Comparison of ENCODE assay signal across 20 cellular contexts in genomic region chr16:47854737-47855136, GRCh38.
DNase-seq lines count a peak whose midpoint lies in the region; ATAC-seq and TF ChIP-seq lines count a peak whose summit lies in the region.
"Had no signal": no experiment of that assay in that cellular context is flagged by ENCODE, and none has a peak within 500 bp of the region (broad histone marks: within the 10 kb centered on the region; RNA-seq: fewer than 3 reads in every experiment).

No MANE protein-coding gene starts in this region.

- TF ChIP-seq CTCF in MCF 10A (IDR thresholded peaks at IDR 0.05; ENCODE audit: unreplicated experiment), result no peak
- no peak for TF ChIP-seq CTCF in mammary epithelial cell (conservative IDR thresholded peaks at IDR 0.05 in 1 of 2, IDR thresholded peaks at IDR 0.05 in 1 of 2; ENCODE audit: extremely low read depth in 1 of 2, insufficient read depth in 1 of 2, low read depth in 1 of 2, low read length in 2 of 2)
- no peak for TF ChIP-seq CTCF in coronary artery (IDR thresholded peaks at IDR 0.05)
- TF ChIP-seq CTCF in neural crest cell (conservative IDR thresholded peaks at IDR 0.05), result no peak

- no peak overlapping the region for H3K14ac ChIP-seq in trophoblast cell (ENCODE audit: low read length)

- DNase-seq in MCF 10A (ENCODE audit: unreplicated experiment) (no peak), mammary epithelial cell (no peak), coronary artery (ENCODE audit: low spot score) (peak; percentile 36), neural crest cell (ENCODE audit: low read depth, low spot score) (no peak), trophoblast cell (no peak), NCI-H345 (lab: John Stamatoyannopoulos, UW) (no peak), AML-193 (lab: John Stamatoyannopoulos, UW) (no peak)
- DNase-seq: CD4-positive, alpha-beta memory T cell; DND-41; EL; H7 had no signal

- intact Hi-C loops in MCF 10A (cut with micrococcal nuclease) (no loop called here), mammary epithelial cell (cut with micrococcal nuclease) (no loop called here)

- in situ Hi-C loops in mammary epithelial cell (cut with MboI; ENCODE audit: low sequenced_read_pairs in 2 of 2), result no loop called here

- no peak overlapping the region for H3K4me2 ChIP-seq in mammary epithelial cell (ENCODE audit: insufficient read depth, low read depth, low read length)
- no peak overlapping the region for H3K4me2 ChIP-seq in trophoblast cell (ENCODE audit: low read length)
- H3K4me2 ChIP-seq: A549, BLaER1, GM23338, KMS-11 had no signal

- H4K8ac ChIP-seq in trophoblast cell (ENCODE audit: low read depth, low read length), result no peak overlapping the region

- H3K4me1 Mint-ChIP-seq in MCF 10A (ENCODE audit: insufficient read depth, unreplicated experiment) (peaks cover 9% of the 10 kb centered on the region), neural crest cell (peaks cover 53% of the 10 kb centered on the region)
- H3K4me1 Mint-ChIP-seq: CD14-positive monocyte had no signal

- H3K9me3 ChIP-seq in mammary epithelial cell (replicated peaks; ENCODE audit: insufficient read depth, low read length), result no peaks in the 10 kb centered on the region
- H3K9me3 ChIP-seq in trophoblast cell (ENCODE audit: insufficient read depth, low read depth, low read length), result peaks cover 11% of the 10 kb centered on the region
- H3K9me3 ChIP-seq: A549, BLaER1 had no signal

- H4K91ac ChIP-seq in trophoblast cell (ENCODE audit: low read depth, low read length), result no peak overlapping the region

- H2BK12ac ChIP-seq in trophoblast cell (ENCODE audit: low read length), result no peak overlapping the region

- H3K36me3 ChIP-seq in mammary epithelial cell (ENCODE audit: insufficient read depth, low read length), result no peaks in the 10 kb centered on the region
- no peaks in the 10 kb centered on the region for H3K36me3 ChIP-seq in trophoblast cell (ENCODE audit: control insufficient read depth in 1 of 2, insufficient read depth in 2 of 2, low read length in 2 of 2)
- H3K36me3 ChIP-seq: BLaER1 had no signal

- no peak overlapping the region for H2BK120ac ChIP-seq in trophoblast cell (ENCODE audit: insufficient read depth, low read length, poor library complexity)

- no peaks in the 10 kb centered on the region for H3K27me3 ChIP-seq in mammary epithelial cell (ENCODE audit: insufficient read depth, low read length)
- H3K27me3 ChIP-seq in trophoblast cell (ENCODE audit: insufficient read depth, low read length), result no peaks in the 10 kb centered on the region
- H3K27me3 ChIP-seq: BLaER1 had no signal

- 96% methylated on average over 2 of the region's 2 CpGs for WGBS in mammary epithelial cell (ENCODE audit: low coverage, missing lambda C conversion rate)
- WGBS in trophoblast cell (ENCODE audit: extremely low coverage, insufficient coverage, insufficient read length), result 100% methylated on average over 1 of the region's 2 CpGs

- H3K4me3 Mint-ChIP-seq in MCF 10A (ENCODE audit: unreplicated experiment), result no peak overlapping the region
- H3K4me3 Mint-ChIP-seq in neural crest cell, result no peak overlapping the region
- H3K4me3 Mint-ChIP-seq: CD14-positive monocyte, GM23338 had no signal

- H3K4me1 ChIP-seq in mammary epithelial cell (ENCODE audit: insufficient read depth, low read length), result peaks cover 10% of the 10 kb centered on the region
- H3K4me1 ChIP-seq in trophoblast cell (ENCODE audit: control insufficient read depth in 1 of 2, insufficient read depth in 2 of 2, low read length in 2 of 2), result peaks cover 0 to 4% of the 10 kb centered on the region in 2 experiments
- H3K4me1 ChIP-seq: A549, BLaER1 had no signal

- dilution Hi-C loops in mammary epithelial cell (cut with HindIII; ENCODE audit: low sequenced_read_pairs), result no loop called here

- H3K27me3 Mint-ChIP-seq in MCF 10A (ENCODE audit: insufficient read depth, unreplicated experiment), result no peaks in the 10 kb centered on the region
- H3K27me3 Mint-ChIP-seq in neural crest cell (ENCODE audit: low read depth), result no peaks in the 10 kb centered on the region

- no peak for ATAC-seq in GM21529 (IDR thresholded peaks at IDR 0.05; ENCODE audit: unreplicated experiment)
- ATAC-seq: A549, GM23338, HCT116 had no signal

- peak overlapping the region; percentile 65 for H3K27ac Mint-ChIP-seq in MCF 10A (ENCODE audit: low read depth, unreplicated experiment)
- peak overlapping the region; percentile 65 for H3K27ac Mint-ChIP-seq in neural crest cell (ENCODE audit: unreplicated experiment)
- H3K27ac Mint-ChIP-seq: CD14-positive monocyte; CD4-positive, alpha-beta memory T cell; GM23338 had no signal

- H3K4ac ChIP-seq in trophoblast cell (ENCODE audit: low read depth, low read length), result no peak overlapping the region

- H4K20me1 ChIP-seq in mammary epithelial cell (ENCODE audit: insufficient read depth, low read length), result no peaks in the 10 kb centered on the region
- H4K20me1 ChIP-seq: BLaER1 had no signal

- no peak overlapping the region for H3K27ac ChIP-seq in mammary epithelial cell (ENCODE audit: insufficient read depth, low read depth, low read length)
- H3K27ac ChIP-seq in coronary artery, result no peak overlapping the region
- H3K27ac ChIP-seq in trophoblast cell (ENCODE audit: low read depth, low read length), result no peak overlapping the region
- H3K27ac ChIP-seq: 22Rv1, A549, BLaER1, HL-60, KMS-11 had no signal

- BruUV-seq in MCF 10A (replicated peaks; lab: Mats Ljungman, UMichigan) (no TSS peak), mammary epithelial cell (replicated peaks; lab: Mats Ljungman, UMichigan) (no TSS peak)

- H3K79me1 ChIP-seq in trophoblast cell (ENCODE audit: low read length), result no peaks in the 10 kb centered on the region

- H3K36me3 Mint-ChIP-seq in MCF 10A (ENCODE audit: insufficient read depth, unreplicated experiment) (no peaks in the 10 kb centered on the region), neural crest cell (ENCODE audit: low read depth) (peaks cover 4% of the 10 kb centered on the region)
- H3K36me3 Mint-ChIP-seq: CD14-positive monocyte; CD4-positive, alpha-beta memory T cell had no signal

- peak overlapping the region; percentile 76 for H3K23ac ChIP-seq in trophoblast cell (ENCODE audit: low read length)

- H4K12ac ChIP-seq in trophoblast cell (ENCODE audit: low read depth, low read length), result no peak overlapping the region

- no peak overlapping the region for H2BK5ac ChIP-seq in trophoblast cell (ENCODE audit: low read depth, low read length, poor library complexity)

- no peak overlapping the region for H3K18ac ChIP-seq in trophoblast cell (ENCODE audit: low read length)

- no peak overlapping the region for H3K9ac ChIP-seq in mammary epithelial cell (ENCODE audit: insufficient read depth, low read length)
- no peak overlapping the region for H3K9ac ChIP-seq in trophoblast cell (ENCODE audit: low read length)
- H3K9ac ChIP-seq: BLaER1, KMS-11 had no signal

- CTCF ChIA-PET in MCF 10A (lab: Yijun Ruan, JAX) (no interaction called here), mammary epithelial cell (lab: Charles Lee; ENCODE audit: low non-redundant PET) (no interaction called here)

- no peak overlapping the region for H2AK5ac ChIP-seq in trophoblast cell (ENCODE audit: low read length)

- peaks cover 9% of the 10 kb centered on the region for H3K9me3 Mint-ChIP-seq in MCF 10A (ENCODE audit: unreplicated experiment)
- peaks cover 5% of the 10 kb centered on the region for H3K9me3 Mint-ChIP-seq in neural crest cell

- H3K4me3 ChIP-seq in mammary epithelial cell (replicated peaks in 1 of 3; ENCODE audit: insufficient read depth in 1 of 3, low read depth in 2 of 3, low read length in 3 of 3) (no peak overlapping the region), coronary artery (no peak overlapping the region), trophoblast cell (ENCODE audit: low read depth, low read length) (peak overlapping the region; percentile 59)
- H3K4me3 ChIP-seq: A549, BLaER1, GM23338 had no signal

- H2AFZ ChIP-seq in mammary epithelial cell (ENCODE audit: low read depth, low read length) (no peak overlapping the region), trophoblast cell (ENCODE audit: insufficient read depth, low read length, poor library complexity) (no peak overlapping the region)
- H2AFZ ChIP-seq: GM23338 had no signal

- POLR2A ChIA-PET in MCF 10A (lab: Yijun Ruan, JAX), result no interaction called here

- H3K79me2 ChIP-seq in mammary epithelial cell (ENCODE audit: insufficient read depth, low read length) (no peaks in the 10 kb centered on the region), trophoblast cell (ENCODE audit: control insufficient read depth, insufficient read depth, low read length, poor library complexity) (no peaks in the 10 kb centered on the region)
